1 cellular context compared by ENCODE assay signal in genomic region chr5:66661149-66661548, GRCh38.
TF ChIP-seq lines count a peak whose summit lies in the region.

No MANE protein-coding gene starts in this region.

TF ChIP-seq in GM23338, 12 proteins besides CTCF, POLR2A, EP300 and RAD21 (continued from another document):
- no peak for TF ChIP-seq REST (IDR thresholded peaks at IDR 0.05; ENCODE audit: unreplicated experiment)
